Comparison of ENCODE assay signal across 2 cellular contexts in genomic region chr17:79922798-79923197, GRCh38.
TF ChIP-seq lines count a peak whose summit lies in the region.

No MANE protein-coding gene starts in this region.

TF ChIP-seq in K562, 482 proteins besides CTCF, POLR2A, EP300 and RAD21:
- TF ChIP-seq HDAC2 (IDR thresholded peaks at IDR 0.05) (0 out of 2 replicates have a peak, but pooled peaks have one; percentile 19), KDM1A (IDR thresholded peaks at IDR 0.05) (0 out of 4 replicates have a peak, but pooled peaks have one; percentile 20 to 31), BCOR (IDR thresholded peaks at IDR 0.05) (peak; percentile 55; the same call in 1 of the 2 replicates), CAMTA2 (CRISPR knock-in tag; conservative IDR thresholded peaks at IDR 0.05) (no peak)

TF ChIP-seq in H1, 55 proteins besides CTCF, POLR2A, EP300 and RAD21:
- TF ChIP-seq ZNF274 (IDR thresholded peaks at IDR 0.05; ENCODE audit: borderline replicate concordance, extremely low read depth, low read length): no peak
- TF ChIP-seq JUN (IDR thresholded peaks at IDR 0.05; ENCODE audit: low read depth, low read length): no peak
- TF ChIP-seq CBX5 (IDR thresholded peaks at IDR 0.05; ENCODE audit: low read depth, low read length): no peak
- no peak for TF ChIP-seq SP2 (IDR thresholded peaks at IDR 0.05; ENCODE audit: low read length)
- TF ChIP-seq SAP30 (IDR thresholded peaks at IDR 0.05; ENCODE audit: insufficient read depth, insufficient replicate concordance, low read length): no peak
- TF ChIP-seq EGR1 (IDR thresholded peaks at IDR 0.05; ENCODE audit: borderline replicate concordance, low read depth, low read length): no peak
- TF ChIP-seq KDM4A (IDR thresholded peaks at IDR 0.05; ENCODE audit: low read depth, low read length, severe bottlenecking): no peak
- TF ChIP-seq HDAC2 (IDR thresholded peaks at IDR 0.05; ENCODE audit: borderline replicate concordance in 1 of 2, low read depth in 2 of 2, low read length in 2 of 2): no peak
- TF ChIP-seq CREB1 (IDR thresholded peaks at IDR 0.05): no peak
- no peak for TF ChIP-seq ATF2 (IDR thresholded peaks at IDR 0.05; ENCODE audit: low read length)
- no peak for TF ChIP-seq USF2 (IDR thresholded peaks at IDR 0.05; ENCODE audit: low read length)
